Comparison of ENCODE assay signal across 30 cellular contexts in the genomic region with DNA sequence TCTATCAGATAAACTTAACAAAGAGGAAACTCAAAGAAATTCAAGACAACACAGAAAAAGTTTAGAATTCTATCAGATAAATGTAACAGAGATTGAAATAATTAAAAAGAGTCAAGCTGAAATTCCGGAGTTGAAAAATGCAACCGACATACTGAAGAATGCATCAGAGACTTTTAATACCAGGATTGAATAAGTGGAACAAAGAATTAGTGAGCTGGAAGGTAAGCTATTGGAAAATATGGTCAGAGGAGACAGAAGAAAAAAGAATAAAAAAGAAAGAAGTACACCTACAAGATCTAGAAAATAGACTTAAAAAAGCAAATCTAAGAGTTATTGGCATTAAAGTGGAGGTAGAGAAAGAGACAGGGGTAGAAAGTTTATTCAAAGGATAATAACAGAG.
"Had no signal": no experiment of that assay in that cellular context is flagged by ENCODE, and none has a peak within 500 bp of the region (broad histone marks: within the 10 kb centered on the region; RNA-seq: fewer than 3 reads in every experiment).

No MANE protein-coding gene starts in this region.

- ATAC-seq: activated T-helper 17 cell treated with anti-CD3 and anti-CD28 coated beads, Interleukin-2, amount 50 U/mL, for 72 hours; K562; T-cell had no signal

- H3K27ac ChIP-seq: brain microvascular endothelial cell, cardiac muscle cell had no signal

- H3K4me1 Mint-ChIP-seq: activated T-helper 17 cell treated with anti-CD3 and anti-CD28 coated beads, Interleukin-2, amount 50 U/mL, for 72 hours had no signal

- FAIRE-seq: K562, RCC 7860, TTC549 had no signal

- H3K27ac Mint-ChIP-seq: activated CD4-positive, alpha-beta memory T cell treated with anti-CD3 and anti-CD28 coated beads for 36 hours; activated CD4-positive, alpha-beta T cell treated with anti-CD3 and anti-CD28 coated beads, Interleukin-2, amount 10 ng/mL, durations not matched to agents 7 days and 5 days; activated naive CD4-positive, alpha-beta T cell treated with anti-CD3 and anti-CD28 coated beads for 36 hours; activated naive CD8-positive, alpha-beta T cell; activated T-helper 17 cell treated with anti-CD3 and anti-CD28 coated beads, Interleukin-2, amount 50 U/mL, for 72 hours; T-cell had no signal

- DNase-seq: activated CD4-positive, alpha-beta memory T cell treated with anti-CD3 and anti-CD28 coated beads for 36 hours; activated CD4-positive, alpha-beta T cell treated with anti-CD3 and anti-CD28 coated beads, Interleukin-2, amount 10 ng/mL, durations not matched to agents 7 days and 5 days; activated CD4-positive, CD25-positive, alpha-beta regulatory T cell; activated CD8-positive, alpha-beta memory T cell treated with anti-CD3 and anti-CD28 coated beads for 24 hours; activated gamma-delta T cell; activated naive CD4-positive, alpha-beta T cell treated with anti-CD3 and anti-CD28 coated beads for 36 hours; activated T-cell treated with anti-CD3 and anti-CD28 coated beads for 4 hours; activated T-cell treated with anti-CD3 and anti-CD28 coated beads, Interleukin-2, amount 50 U/mL, for 48 hours; amygdala; brain microvascular endothelial cell; cerebellar nuclear complex; Karpas-422; NCI-H1105 treated with DMSO at 0.1 percent for 48 hours; NCI-H1930; NCI-H2171; NCI-H226; NCI-H510A; NCI-H526 treated with DMSO at 0.1 percent for 48 hours; NK-92 treated with Interleukin-12 subunit alpha and Interleukin-12 subunit beta, amount 100 ng/mL, for 24 hours; OCI-M1; SHP77 treated with DMSO at 0.1 percent for 48 hours; T-cell; T-helper 2 cell; T1000 had no signal

- H3K4me3 Mint-ChIP-seq: activated CD4-positive, alpha-beta memory T cell treated with anti-CD3 and anti-CD28 coated beads for 36 hours; activated CD4-positive, alpha-beta T cell treated with anti-CD3 and anti-CD28 coated beads, Interleukin-2, amount 10 ng/mL, durations not matched to agents 7 days and 5 days; activated naive CD4-positive, alpha-beta T cell treated with anti-CD3 and anti-CD28 coated beads for 36 hours; activated naive CD8-positive, alpha-beta T cell; activated T-helper 17 cell treated with anti-CD3 and anti-CD28 coated beads, Interleukin-2, amount 50 U/mL, for 72 hours; T-cell had no signal

- H3K27me3 Mint-ChIP-seq: activated CD4-positive, alpha-beta memory T cell treated with anti-CD3 and anti-CD28 coated beads for 36 hours; activated CD4-positive, alpha-beta T cell treated with anti-CD3 and anti-CD28 coated beads, Interleukin-2, amount 10 ng/mL, durations not matched to agents 7 days and 5 days; activated naive CD8-positive, alpha-beta T cell; activated T-helper 17 cell treated with anti-CD3 and anti-CD28 coated beads, Interleukin-2, amount 50 U/mL, for 72 hours; T-cell had no signal
